9 cellular contexts compared by ENCODE assay signal in genomic region chr1:85992756-85993155, GRCh38.
DNase-seq lines count a peak whose midpoint lies in the region; ATAC-seq and TF ChIP-seq lines count a peak whose summit lies in the region.
"Had no signal": no experiment of that assay in that cellular context is flagged by ENCODE, and none has a peak within 500 bp of the region (broad histone marks: within the 10 kb centered on the region; RNA-seq: fewer than 3 reads in every experiment).

No MANE protein-coding gene starts in this region.

- peak; percentile 60 for ATAC-seq in GM21737 (IDR thresholded peaks at IDR 0.05; ENCODE audit: unreplicated experiment)
- ATAC-seq: foreskin keratinocyte had no signal

- no peak overlapping the region for H3K27ac Mint-ChIP-seq in progenitor cell of endocrine pancreas

- no peaks in the 10 kb centered on the region for H3K36me3 Mint-ChIP-seq in progenitor cell of endocrine pancreas (ENCODE audit: insufficient read depth)

- H3K4me3 Mint-ChIP-seq in progenitor cell of endocrine pancreas (ENCODE audit: low read depth), result no peak overlapping the region

- H3K36me3 ChIP-seq in KMS-11 (ENCODE audit: insufficient read depth), result no peaks in the 10 kb centered on the region

- H3K9ac ChIP-seq in KMS-11, result peak overlapping the region; percentile 68

- H4K20me1 ChIP-seq in KMS-11 (ENCODE audit: insufficient read depth), result no peaks in the 10 kb centered on the region

- H3K79me2 ChIP-seq in KMS-11 (ENCODE audit: insufficient read depth, low read depth), result no peaks in the 10 kb centered on the region

- peaks cover 3% of the 10 kb centered on the region for H3K27me3 Mint-ChIP-seq in progenitor cell of endocrine pancreas

- H3K9me3 Mint-ChIP-seq in progenitor cell of endocrine pancreas (ENCODE audit: low read depth), result no peaks in the 10 kb centered on the region

- H2AFZ ChIP-seq in KMS-11 (ENCODE audit: low read depth), result peak overlapping the region; percentile 45; the same call in 1 of the 2 replicates

- H3K4me2 ChIP-seq in KMS-11, result peak overlapping the region; percentile 81

- no peak overlapping the region for H3K4me3 ChIP-seq in KMS-11 (IDR thresholded peaks at IDR 0.05; ENCODE audit: insufficient read depth, low read depth, low read length)

- peak overlapping the region; percentile 93 for H3K27ac ChIP-seq in KMS-11
- H3K27ac ChIP-seq: foreskin keratinocyte had no signal

- DNase-seq in GM04504 (ENCODE audit: low read depth) (peak; percentile 63), fibroblast of peridontal ligament (ENCODE audit: extremely low read depth) (peak; percentile 75), NCI-H69 (lab: John Stamatoyannopoulos, UW) (no peak), progenitor cell of endocrine pancreas (ENCODE audit: low spot score, unreplicated experiment) (no peak)
- DNase-seq in stimulated activated CD4-positive, alpha-beta T cell treated with anti-CD3 and anti-CD28 coated beads, Interleukin-2, amount 100 ng/mL, for 24 hours, result no peak
- no peak for DNase-seq in central memory CD4-positive, alpha-beta T cell
- DNase-seq: foreskin keratinocyte had no signal

- TF ChIP-seq CTCF in KMS-11 (conservative IDR thresholded peaks at IDR 0.05; ENCODE audit: low read depth, low read length), result no peak
- no peak for TF ChIP-seq CTCF in progenitor cell of endocrine pancreas (IDR thresholded peaks at IDR 0.05; ENCODE audit: unreplicated experiment)

- H3K4me1 ChIP-seq in KMS-11 (ENCODE audit: low read depth, poor library complexity, severe bottlenecking), result peaks cover 51% of the 10 kb centered on the region
- H3K4me1 ChIP-seq: foreskin keratinocyte had no signal

- no peaks in the 10 kb centered on the region for H3K27me3 ChIP-seq in KMS-11 (ENCODE audit: insufficient read depth, low read depth)
- H3K27me3 ChIP-seq: foreskin keratinocyte had no signal

- no peaks in the 10 kb centered on the region for H3K4me1 Mint-ChIP-seq in progenitor cell of endocrine pancreas (ENCODE audit: low read depth)

Comparison
In these comparisons a context has a peak if more than half of its experiments do, and no peak if none do; other contexts are left out.
1. DNase-seq: peak in GM04504 (single experiment) and fibroblast of peridontal ligament (single experiment); none in NCI-H69 (single experiment), progenitor cell of endocrine pancreas (single experiment), stimulated activated CD4-positive, alpha-beta T cell treated with anti-CD3 and anti-CD28 coated beads, Interleukin-2, amount 100 ng/mL, for 24 hours (0 of 2) and central memory CD4-positive, alpha-beta T cell (single experiment).